1 cellular context compared by ENCODE assay signal in genomic region chr4:40755609-40756008, GRCh38.
TF ChIP-seq lines count a peak whose summit lies in the region.

No MANE protein-coding gene starts in this region.

TF ChIP-seq in GM23338, 12 proteins besides CTCF, POLR2A, EP300 and RAD21 (continued from another document):
- TF ChIP-seq REST (IDR thresholded peaks at IDR 0.05; ENCODE audit: unreplicated experiment) (no peak), STAT1 (IDR thresholded peaks at IDR 0.05; ENCODE audit: unreplicated experiment) (no peak), POLR2AphosphoS5 (IDR thresholded peaks at IDR 0.05; ENCODE audit: low read depth) (no peak)
